15 cellular contexts compared by ENCODE assay signal in the genomic region with DNA sequence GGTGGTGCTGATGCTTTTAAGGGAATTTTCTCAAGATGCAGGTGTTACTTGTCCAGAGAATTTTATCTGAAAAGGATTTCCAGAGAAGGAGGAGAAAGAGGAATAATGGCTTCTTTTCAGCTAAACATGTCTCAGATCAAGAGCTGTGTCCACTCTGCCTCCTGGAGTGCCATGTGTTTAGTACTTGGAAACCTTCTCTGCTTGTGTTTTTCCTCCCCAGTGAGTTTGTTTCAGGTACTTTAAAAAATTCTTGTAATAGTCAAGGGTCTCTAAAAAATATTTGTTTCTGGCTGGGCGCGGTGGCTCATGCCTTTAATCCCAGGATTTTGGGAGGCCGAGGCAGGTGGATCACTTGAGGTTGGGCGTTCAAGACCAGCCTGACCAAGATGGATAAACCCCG. TPM values are rescaled to one million over a fixed set of nuclear protein-coding genes. Genes with fewer than 3 reads are reported as not detected.
DNase-seq lines count a peak whose midpoint lies in the region; ATAC-seq and TF ChIP-seq lines count a peak whose summit lies in the region.
"Had no signal": no experiment of that assay in that cellular context is flagged by ENCODE, and none has a peak within 500 bp of the region (broad histone marks: within the 10 kb centered on the region; RNA-seq: fewer than 3 reads in every experiment).

No MANE protein-coding gene starts in this region.

- no peak for TF ChIP-seq EP300 in esophagus muscularis mucosa (IDR thresholded peaks at IDR 0.05)

- H4K20me1 ChIP-seq in osteoblast (ENCODE audit: insufficient read depth, low read length): no peaks in the 10 kb centered on the region

- no peaks in the 10 kb centered on the region for H3K4me1 ChIP-seq in CD8-positive, alpha-beta T cell (ENCODE audit: insufficient read depth, low read length)
- H3K4me1 ChIP-seq in osteoblast (ENCODE audit: insufficient read depth, low read length): no peaks in the 10 kb centered on the region
- H3K4me1 ChIP-seq in thyroid gland: peaks cover 32% of the 10 kb centered on the region in 2 donors
- H3K4me1 ChIP-seq in esophagus muscularis mucosa: no peaks in the 10 kb centered on the region
- H3K4me1 ChIP-seq: Caco-2, HAP-1 had no signal

- no peak overlapping the region for H3K4me2 ChIP-seq in osteoblast (ENCODE audit: insufficient read depth, low read length)
- H3K4me2 ChIP-seq: GM23338 had no signal

- peaks cover 47% of the 10 kb centered on the region for H3K79me2 ChIP-seq in osteoblast (ENCODE audit: insufficient read depth, low read length)

- in situ Hi-C loops in GM13977 (cut with MboI; ENCODE audit: low pct_unique_long_range_greater_than_20kb, low sequenced_read_pairs, unreplicated experiment): no loop called here

- intact Hi-C loops in CD8-positive, alpha-beta T cell (cut with DNase I, micrococcal nuclease): no loop called here
- intact Hi-C loops in thyroid gland (cut with DNase I): no loop called here
- intact Hi-C loops in esophagus muscularis mucosa (cut with DNase I): no loop called here

- H3K36me3 Mint-ChIP-seq in CD8-positive, alpha-beta T cell: peaks cover 74% of the 10 kb centered on the region
- H3K36me3 Mint-ChIP-seq in endothelial cell (ENCODE audit: low read depth, unreplicated experiment): peaks cover 8% of the 10 kb centered on the region
- peaks cover 6% of the 10 kb centered on the region for H3K36me3 Mint-ChIP-seq in natural killer cell treated with Interleukin-12 subunit alpha and Interleukin-12 subunit beta and Interleukin-15 and Interleukin-18, amount 100 ng/mL, for 72 hours

- H3K27ac Mint-ChIP-seq in CD8-positive, alpha-beta T cell: peak overlapping the region; percentile 66
- no peak overlapping the region for H3K27ac Mint-ChIP-seq in endothelial cell (ENCODE audit: unreplicated experiment)
- no peak overlapping the region for H3K27ac Mint-ChIP-seq in natural killer cell treated with Interleukin-12 subunit alpha and Interleukin-12 subunit beta and Interleukin-15 and Interleukin-18, amount 100 ng/mL, for 72 hours
- H3K27ac Mint-ChIP-seq: GM23338, HFFc6 had no signal

- H3K27me3 ChIP-seq in CD8-positive, alpha-beta T cell (ENCODE audit: insufficient read depth, low read length): no peaks in the 10 kb centered on the region
- H3K27me3 ChIP-seq in osteoblast (ENCODE audit: insufficient read depth, low read length) (no peaks in the 10 kb centered on the region), thyroid gland (no peaks in the 10 kb centered on the region), esophagus muscularis mucosa (no peaks in the 10 kb centered on the region)

- no peak overlapping the region for H3K27ac ChIP-seq in CD8-positive, alpha-beta T cell (ENCODE audit: low read depth, low read length)
- H3K27ac ChIP-seq in osteoblast (ENCODE audit: low read depth, low read length) (no peak overlapping the region), thyroid gland (peak overlapping the region; percentile 77 to 82 (median 80)), esophagus muscularis mucosa (replicated peaks in 1 of 4) (no peak overlapping the region)

- ATAC-seq in CD8-positive, alpha-beta T cell: no peak
- ATAC-seq in natural killer cell treated with Interleukin-12 subunit alpha and Interleukin-12 subunit beta and Interleukin-15 and Interleukin-18, amount 100 ng/mL, for 72 hours: no peak
- ATAC-seq: GM23338 had no signal

- TF ChIP-seq CTCF in CD8-positive, alpha-beta T cell (IDR thresholded peaks at IDR 0.05): no peak
- TF ChIP-seq CTCF in endothelial cell (IDR thresholded peaks at IDR 0.05; ENCODE audit: unreplicated experiment) (no peak), osteoblast (IDR thresholded peaks at IDR 0.05; ENCODE audit: extremely low read depth, low read depth, low read length) (no peak), thyroid gland (IDR thresholded peaks at IDR 0.05) (peak in 1 of 6 experiments; percentile 6), esophagus muscularis mucosa (IDR thresholded peaks at IDR 0.05) (no peak), GM13977 (IDR thresholded peaks at IDR 0.05; ENCODE audit: extremely low read depth, insufficient read depth, missing control alignments) (no peak)

- no peak overlapping the region for H2AFZ ChIP-seq in osteoblast (ENCODE audit: low read length)
- H2AFZ ChIP-seq: GM23338 had no signal

- CTCF ChIA-PET in CD8-positive, alpha-beta T cell (lab: Charles Lee): no interaction called here

- 39 to 75% methylated on average over 5 of the region's 5 CpGs for WGBS in thyroid gland, 2 donors
- 92% methylated on average over 5 of the region's 5 CpGs for WGBS in esophagus muscularis mucosa

- peaks cover 27% of the 10 kb centered on the region for H3K4me1 Mint-ChIP-seq in CD8-positive, alpha-beta T cell (ENCODE audit: low read depth)
- no peaks in the 10 kb centered on the region for H3K4me1 Mint-ChIP-seq in endothelial cell (ENCODE audit: unreplicated experiment)
- peaks cover 0 to 7% of the 10 kb centered on the region in 2 donors for H3K4me1 Mint-ChIP-seq in natural killer cell treated with Interleukin-12 subunit alpha and Interleukin-12 subunit beta and Interleukin-15 and Interleukin-18, amount 100 ng/mL, for 72 hours (ENCODE audit: low read depth in 2 of 2)
- H3K4me1 Mint-ChIP-seq: GM23338 had no signal

- no peaks in the 10 kb centered on the region for H3K27me3 Mint-ChIP-seq in CD8-positive, alpha-beta T cell (ENCODE audit: low read depth)
- H3K27me3 Mint-ChIP-seq in endothelial cell (ENCODE audit: unreplicated experiment): no peaks in the 10 kb centered on the region
- no peaks in the 10 kb centered on the region for H3K27me3 Mint-ChIP-seq in natural killer cell treated with Interleukin-12 subunit alpha and Interleukin-12 subunit beta and Interleukin-15 and Interleukin-18, amount 100 ng/mL, for 72 hours

- DNase-seq in CD8-positive, alpha-beta T cell: no peak
- DNase-seq in endothelial cell (ENCODE audit: low spot score) (no peak), osteoblast (ENCODE audit: insufficient read length, low spot score, missing footprints) (peak; percentile 17), thyroid gland (peak; percentile 65 to 67), esophagus muscularis mucosa (ENCODE audit: extremely low spot score) (no peak), NCI-H2107 (lab: John Stamatoyannopoulos, UW) (no peak), GM13977 (ENCODE audit: low spot score) (no peak)
- no peak for DNase-seq in natural killer cell treated with Interleukin-12 subunit alpha and Interleukin-12 subunit beta and Interleukin-15 and Interleukin-18, amount 100 ng/mL, for 72 hours (ENCODE audit: low spot score)
- DNase-seq: C1 segment of cervical spinal cord, Caco-2, DMS153, DND-41, HFFc6 had no signal

- no peak overlapping the region for H3K4me3 ChIP-seq in CD8-positive, alpha-beta T cell (ENCODE audit: low read depth, low read length)
- H3K4me3 ChIP-seq in osteoblast (ENCODE audit: insufficient read depth, low read length) (no peak overlapping the region), thyroid gland (replicated peaks in 1 of 3) (no peak overlapping the region), esophagus muscularis mucosa (no peak overlapping the region)
- H3K4me3 ChIP-seq: GM23338, HAP-1 had no signal

- peaks cover 17% of the 10 kb centered on the region for H3K36me3 ChIP-seq in CD8-positive, alpha-beta T cell (ENCODE audit: insufficient read depth, low read length)
- H3K36me3 ChIP-seq in osteoblast (ENCODE audit: insufficient read depth, low read length): peaks cover 17% of the 10 kb centered on the region
- H3K36me3 ChIP-seq in thyroid gland: peaks cover 0 to 5% of the 10 kb centered on the region in 2 donors
- H3K36me3 ChIP-seq in esophagus muscularis mucosa: peaks cover 2 to 53% (median 27%) of the 10 kb centered on the region in 4 donors

- no peaks in the 10 kb centered on the region for H3K9me3 Mint-ChIP-seq in CD8-positive, alpha-beta T cell
- H3K9me3 Mint-ChIP-seq in endothelial cell (ENCODE audit: unreplicated experiment): no peaks in the 10 kb centered on the region
- H3K9me3 Mint-ChIP-seq in natural killer cell treated with Interleukin-12 subunit alpha and Interleukin-12 subunit beta and Interleukin-15 and Interleukin-18, amount 100 ng/mL, for 72 hours: no peaks in the 10 kb centered on the region
- H3K9me3 Mint-ChIP-seq: GM23338, HFFc6 had no signal

- H3K9me3 ChIP-seq in CD8-positive, alpha-beta T cell (ENCODE audit: low read length): no peaks in the 10 kb centered on the region
- H3K9me3 ChIP-seq in osteoblast (ENCODE audit: low read depth, low read length): no peaks in the 10 kb centered on the region
- H3K9me3 ChIP-seq in thyroid gland: no peaks in the 10 kb centered on the region
- no peaks in the 10 kb centered on the region for H3K9me3 ChIP-seq in esophagus muscularis mucosa
- H3K9me3 ChIP-seq: Caco-2, HAP-1 had no signal

- H3K4me3 Mint-ChIP-seq in CD8-positive, alpha-beta T cell: no peak overlapping the region
- peak overlapping the region; percentile 65 for H3K4me3 Mint-ChIP-seq in endothelial cell (ENCODE audit: unreplicated experiment)
- H3K4me3 Mint-ChIP-seq in natural killer cell treated with Interleukin-12 subunit alpha and Interleukin-12 subunit beta and Interleukin-15 and Interleukin-18, amount 100 ng/mL, for 72 hours: no peak overlapping the region
- H3K4me3 Mint-ChIP-seq: GM23338, HFFc6 had no signal

- POLR2A ChIA-PET in CD8-positive, alpha-beta T cell (lab: Charles Lee): no interaction called here

- TF ChIP-seq POLR2A in thyroid gland (IDR thresholded peaks at IDR 0.05): no peak
- TF ChIP-seq POLR2A in esophagus muscularis mucosa (IDR thresholded peaks at IDR 0.05; ENCODE audit: low read depth): no peak

RNA-seq across cellular contexts. Expression of a gene that starts 22.7 kb away (rescaled TPM):
- total RNA-seq in CD8-positive, alpha-beta T cell: 10 to 100 TPM; 31.2 to 32.4 TPM
- total RNA-seq in endothelial cell (ENCODE audit: unreplicated experiment) (20.1 TPM), osteoblast (3.8 and 4.0 TPM in 2 replicates), thyroid gland (10 to 100 TPM; 22.7 to 29.6 (median 24.2) TPM), esophagus muscularis mucosa (1 to 10 TPM; 4.1 to 9.1 (median 4.8) TPM)
- total RNA-seq in natural killer cell treated with Interleukin-12 subunit alpha and Interleukin-12 subunit beta and Interleukin-15 and Interleukin-18, amount 100 ng/mL, for 72 hours: 10 to 100 TPM; 22.2 to 33.6 TPM

Comparison
In these comparisons a context has a peak if more than half of its experiments do, and no peak if none do; other contexts are left out.
1. DNase-seq: peak in osteoblast (single experiment) and thyroid gland (2 of 2); none in CD8-positive, alpha-beta T cell (0 of 7), endothelial cell (single experiment), esophagus muscularis mucosa (single experiment), natural killer cell treated with Interleukin-12 subunit alpha and Interleukin-12 subunit beta and Interleukin-15 and Interleukin-18, amount 100 ng/mL, for 72 hours (single experiment), NCI-H2107 (single experiment) and GM13977 (single experiment).
2. H3K27ac ChIP-seq: peak in thyroid gland (3 of 3); none in CD8-positive, alpha-beta T cell (single experiment), osteoblast (single experiment) and esophagus muscularis mucosa (0 of 4).